ENCODE assay signal across 7 cellular contexts in genomic region chr14:81138429-81138828, GRCh38.
"Had no signal": no experiment of that assay in that cellular context is flagged by ENCODE, and none has a peak within 500 bp of the region (broad histone marks: within the 10 kb centered on the region; RNA-seq: fewer than 3 reads in every experiment).

No MANE protein-coding gene starts in this region.

- H3K4me1 Mint-ChIP-seq: IgD-negative memory B cell had no signal

- H3K9me3 Mint-ChIP-seq: IgD-negative memory B cell had no signal

- H3K27ac Mint-ChIP-seq: IgD-negative memory B cell had no signal

- DNase-seq: IMR-90, KBM-7, KG1 had no signal

- H3K27ac ChIP-seq: HL-60 had no signal

- FAIRE-seq: HTR-8/SVneo, K562 had no signal

- H3K36me3 Mint-ChIP-seq: IgD-negative memory B cell had no signal

- H3K27me3 Mint-ChIP-seq: IgD-negative memory B cell had no signal

- H3K4me3 ChIP-seq: K562 had no signal

- ATAC-seq: K562 had no signal
